Comparison of ENCODE assay signal across 8 cellular contexts in the genomic region with DNA sequence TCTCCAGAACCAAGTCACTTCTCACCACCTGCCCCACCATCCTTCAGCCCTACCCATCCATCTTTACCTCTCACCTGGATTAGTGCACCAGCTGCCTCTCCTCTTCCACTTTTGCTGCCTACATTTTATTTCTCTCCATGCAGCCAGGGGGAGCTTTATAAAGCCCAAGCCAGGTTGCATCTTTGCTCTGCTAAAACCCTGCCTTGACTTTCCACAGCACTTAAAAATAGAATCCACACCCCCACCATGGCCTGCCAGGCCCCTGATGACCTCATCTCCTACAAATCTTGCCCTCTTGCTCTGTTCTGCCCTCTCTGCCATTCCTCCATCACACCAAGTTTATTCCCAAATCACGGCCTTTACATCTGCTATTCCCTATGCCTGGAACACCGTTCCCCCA. TPM values are rescaled to one million over a fixed set of nuclear protein-coding genes. Genes with fewer than 3 reads are reported as not detected.
DNase-seq lines count a peak whose midpoint lies in the region; ATAC-seq and TF ChIP-seq lines count a peak whose summit lies in the region.

No MANE protein-coding gene starts in this region.

- intact Hi-C loops in left colon (cut with DNase I, micrococcal nuclease): no loop called here

- H3K36me3 Mint-ChIP-seq in activated T-helper 17 cell treated with anti-CD3 and anti-CD28 coated beads, Interleukin-2, amount 50 U/mL, for 72 hours (ENCODE audit: low read depth): no peaks in the 10 kb centered on the region

- H3K4me3 Mint-ChIP-seq in activated T-helper 17 cell treated with anti-CD3 and anti-CD28 coated beads, Interleukin-2, amount 50 U/mL, for 72 hours: no peak overlapping the region

- no peaks in the 10 kb centered on the region for H3K9me3 Mint-ChIP-seq in activated T-helper 17 cell treated with anti-CD3 and anti-CD28 coated beads, Interleukin-2, amount 50 U/mL, for 72 hours

- TF ChIP-seq CTCF in AG04449 (IDR thresholded peaks at IDR 0.05; ENCODE audit: insufficient read depth, low read length, missing control alignments) (peak; percentile 33), GM06990 (IDR thresholded peaks at IDR 0.05; ENCODE audit: insufficient read depth, low read length, poor library complexity, severe bottlenecking) (peak; percentile 31), fibroblast of pulmonary artery (IDR thresholded peaks at IDR 0.05; ENCODE audit: low read length, missing control alignments) (peak; percentile 42)

- H3K27me3 ChIP-seq in GM06990 (replicated peaks; ENCODE audit: control insufficient read depth, insufficient read depth, low read length): no peaks in the 10 kb centered on the region

- CTCF ChIA-PET in AG04449 (lab: Yijun Ruan, JAX): interaction anchor here (0.9 to 29.3 kb wide), 12 partner anchors 9 to 102 kb away, joined by 3 to 1565 read pairs (median 4); partner anchors contain the start of genes GET3, JUNB, PRDX2 and RNASEH2A

- peaks cover 12% of the 10 kb centered on the region for H3K4me1 Mint-ChIP-seq in activated T-helper 17 cell treated with anti-CD3 and anti-CD28 coated beads, Interleukin-2, amount 50 U/mL, for 72 hours

- no peak overlapping the region for H3K27ac Mint-ChIP-seq in activated T-helper 17 cell treated with anti-CD3 and anti-CD28 coated beads, Interleukin-2, amount 50 U/mL, for 72 hours

- H3K36me3 ChIP-seq in GM06990 (ENCODE audit: control insufficient read depth, insufficient read depth, low read length): no peaks in the 10 kb centered on the region

- ATAC-seq in HG02763 (IDR thresholded peaks at IDR 0.05; ENCODE audit: unreplicated experiment) (no peak), left colon (no peak)
- no peak for ATAC-seq in activated T-helper 17 cell treated with anti-CD3 and anti-CD28 coated beads, Interleukin-2, amount 50 U/mL, for 72 hours (replicated peaks)

- H3K27me3 Mint-ChIP-seq in activated T-helper 17 cell treated with anti-CD3 and anti-CD28 coated beads, Interleukin-2, amount 50 U/mL, for 72 hours: no peaks in the 10 kb centered on the region

- POLR2A ChIA-PET in AG04449 (lab: Yijun Ruan, JAX): interaction anchor here (2.7 kb wide), 1 partner anchor 19 kb away, joined by 21 read pairs; the partner anchor contains the start of gene JUNB

- H3K4me3 ChIP-seq in AG04449 (ENCODE audit: low read depth, low read length): no peak overlapping the region
- no peak overlapping the region for H3K4me3 ChIP-seq in GM06990 (replicated peaks; ENCODE audit: low read depth, low read length)
- no peak overlapping the region for H3K4me3 ChIP-seq in fibroblast of pulmonary artery (replicated peaks; ENCODE audit: low read depth, low read length)

- DNase-seq in AG04449 (ENCODE audit: low read depth, low spot score) (no peak), GM06990 (ENCODE audit: extremely low read depth, insufficient read length) (no peak), RKO (ENCODE audit: low spot score) (peak; percentile 69), fibroblast of pulmonary artery (ENCODE audit: low read depth) (peak; percentile 40), hippocampal formation (lab: John Stamatoyannopoulos, UW) (no peak), left colon (no peak)

RNA-seq across cellular contexts. Expression of gene HOOK2, which starts 1.8 kb away (rescaled TPM):
- 10 to 100 TPM; 22.5 to 44.4 TPM for total RNA-seq in activated T-helper 17 cell treated with anti-CD3 and anti-CD28 coated beads, Interleukin-2, amount 50 U/mL, for 72 hours
- 10 to 100 TPM; 58.3 to 83.1 TPM for total RNA-seq in left colon

RNA-seq across cellular contexts. Expression of gene JUNB, which starts 17.7 kb away (rescaled TPM):
- total RNA-seq in activated T-helper 17 cell treated with anti-CD3 and anti-CD28 coated beads, Interleukin-2, amount 50 U/mL, for 72 hours: 100 to 1,000 TPM; 328 to 586 TPM
- total RNA-seq in left colon: 100 to 1,000 TPM; 169 to 314 TPM

RNA-seq across cellular contexts. Expression of gene BEST2, which starts 22.0 kb away (rescaled TPM):
- not detected for total RNA-seq in activated T-helper 17 cell treated with anti-CD3 and anti-CD28 coated beads, Interleukin-2, amount 50 U/mL, for 72 hours
- total RNA-seq in left colon: 100 to 1,000 TPM; 139 to 207 TPM

RNA-seq across cellular contexts. Expression of gene PRDX2, which starts 28.0 kb away (rescaled TPM):
- total RNA-seq in activated T-helper 17 cell treated with anti-CD3 and anti-CD28 coated beads, Interleukin-2, amount 50 U/mL, for 72 hours: 100 to 1,000 TPM; 307 to 415 TPM
- total RNA-seq in left colon: 100 to 1,000 TPM; 249 to 298 TPM

RNA-seq across cellular contexts. Expression of gene THSD8, which starts 28.3 kb away (rescaled TPM):
- total RNA-seq in activated T-helper 17 cell treated with anti-CD3 and anti-CD28 coated beads, Interleukin-2, amount 50 U/mL, for 72 hours: 10 to 100 TPM; 25.5 to 32.7 TPM
- 1 to 10 TPM; 3.2 to 4.4 TPM for total RNA-seq in left colon

Comparison
In these comparisons a context has a peak if more than half of its experiments do, and no peak if none do; other contexts are left out.
1. DNase-seq: peak in RKO (single experiment) and fibroblast of pulmonary artery (single experiment); none in AG04449 (single experiment), GM06990 (single experiment), hippocampal formation (0 of 2) and left colon (0 of 2).
2. RNA of gene BEST2, which starts 22.0 kb away (total RNA-seq): 139 to 207 TPM in left colon; not detected in activated T-helper 17 cell treated with anti-CD3 and anti-CD28 coated beads, Interleukin-2, amount 50 U/mL, for 72 hours; every median in the first group is over 100 times any median in the second.
3. Peak in every context shown above with its lines, with median percentiles within 50 percentile points of each other: CTCF ChIP-seq.